Comparison of ENCODE assay signal across 2 cellular contexts in the genomic region with DNA sequence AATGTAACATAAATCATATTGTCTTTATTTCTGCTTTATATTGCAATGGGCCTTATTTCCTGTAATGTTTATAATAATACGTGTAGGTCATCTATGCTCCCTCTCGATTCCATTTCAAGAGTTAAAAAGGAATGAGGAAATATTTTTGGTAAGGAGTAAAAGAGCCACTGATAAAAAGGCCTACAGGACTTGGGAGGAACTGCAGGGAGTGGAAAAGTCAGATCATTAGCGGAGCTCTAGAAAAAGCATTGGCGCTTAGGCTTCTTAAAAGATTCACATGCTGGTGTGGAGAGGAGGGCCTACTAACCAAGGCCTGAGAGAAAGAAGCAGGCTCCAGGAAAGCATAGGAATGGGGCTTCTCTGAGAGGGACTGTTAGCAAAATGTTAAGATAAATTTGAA.
TF ChIP-seq lines count a peak whose summit lies in the region.

No MANE protein-coding gene starts in this region.

TF ChIP-seq in SK-N-SH, 30 proteins besides CTCF, POLR2A, EP300 and RAD21 (continued from another document):
- TF ChIP-seq RCOR1 (IDR thresholded peaks at IDR 0.05; ENCODE audit: low read length), result no peak
TF ChIP-seq in SK-N-SH: peak in this region for 0.

TF ChIP-seq in SK-N-SH treated with all-trans-retinoic acid at 6 μM for 48 hours, 23 proteins besides CTCF, POLR2A, EP300 and RAD21 (continued from another document):
- no peak for TF ChIP-seq ZC3H10 (CRISPR knock-in tag; IDR thresholded peaks at IDR 0.05)
- no peak for TF ChIP-seq PPARA (CRISPR knock-in tag; IDR thresholded peaks at IDR 0.05; ENCODE audit: borderline replicate concordance)
